ENCODE assay signal across 8 cellular contexts in genomic region chr1:37947364-37947763, GRCh38. TPM values are rescaled to one million over a fixed set of nuclear protein-coding genes. Genes with fewer than 3 reads are reported as not detected.
A peak's percentile ranks its signal among the peaks of the same experiment; 100 is the strongest.
DNase-seq lines count a peak whose midpoint lies in the region; ATAC-seq and TF ChIP-seq lines count a peak whose summit lies in the region.

No MANE protein-coding gene starts in this region.

- H3K27ac ChIP-seq in MM.1S (ENCODE audit: low read length): peak overlapping the region; percentile 3; the same call in 1 of the 2 replicates
- peak overlapping the region in 54 of 59 donors; percentile 18 to 97 (median 89) for H3K27ac ChIP-seq in dorsolateral prefrontal cortex

- H3K4me1 Mint-ChIP-seq in Caco-2 (ENCODE audit: low read depth, unreplicated experiment) (no peaks in the 10 kb centered on the region), osteocyte (ENCODE audit: unreplicated experiment) (peaks cover 13% of the 10 kb centered on the region)

- peak overlapping the region; percentile 73 for H2AFZ ChIP-seq in MM.1S (ENCODE audit: low read length)

- DNase-seq in Caco-2 (no peak), MM.1S (peak; percentile 40), dorsolateral prefrontal cortex (peak in 1 of 10 donors; percentile 35), osteocyte (ENCODE audit: extremely low spot score, unreplicated experiment) (no peak), EL (no peak), NCI-H748 treated with DMSO at 0.1 percent for 48 hours (lab: John Stamatoyannopoulos, UW) (no peak), G401 (ENCODE audit: low spot score) (no peak)

- H3K4me3 Mint-ChIP-seq in Caco-2 (ENCODE audit: unreplicated experiment) (peak overlapping the region; percentile 99), osteocyte (ENCODE audit: unreplicated experiment) (peak overlapping the region; percentile 100)

- H3K27me3 ChIP-seq in Caco-2 (replicated peaks; ENCODE audit: control insufficient read depth, insufficient read depth, low read length) (no peaks in the 10 kb centered on the region), MM.1S (replicated peaks; ENCODE audit: insufficient read depth, low read length) (no peaks in the 10 kb centered on the region), dorsolateral prefrontal cortex (no peaks in the 10 kb centered on the region)

- in situ Hi-C loops in G401 (cut with HindIII; ENCODE audit: low sequenced_read_pairs): no loop called here

- H3K9ac ChIP-seq in MM.1S (ENCODE audit: low read length): peak overlapping the region; percentile 74; the same call in 1 of the 2 replicates

- H3K4me2 ChIP-seq in MM.1S (ENCODE audit: low read depth, low read length): peak overlapping the region; percentile 66

- no peaks in the 10 kb centered on the region for H3K9me2 ChIP-seq in MM.1S (replicated peaks; ENCODE audit: insufficient read depth, low read length)

- intact Hi-C loops in Caco-2 (cut with micrococcal nuclease; ENCODE audit: unreplicated experiment): no loop called here
- intact Hi-C loops in dorsolateral prefrontal cortex (cut with DNase I): loop anchor here (2.0 to 5.0 kb wide), 3 partner anchors 41 to 139 kb away; partner anchors contain the start of genes SF3A3 (in 1 of the 2) and YRDC (in 1 of the 2)

- ATAC-seq in GM21526 (IDR thresholded peaks at IDR 0.05; ENCODE audit: low FRiP score, unreplicated experiment): no peak

- H3K4me1 ChIP-seq in Caco-2 (peaks cover 5% of the 10 kb centered on the region; the same call in 1 of the 2 replicates), MM.1S (ENCODE audit: low read length) (peaks cover 11% of the 10 kb centered on the region)

- BruUV-seq in Caco-2 (replicated peaks; lab: Mats Ljungman, UMichigan): no TSS peak

- no peaks in the 10 kb centered on the region for H3F3A ChIP-seq in MM.1S (ENCODE audit: insufficient read depth, low read length)

- H3K27ac Mint-ChIP-seq in Caco-2 (ENCODE audit: unreplicated experiment) (peak overlapping the region; percentile 91), osteocyte (ENCODE audit: unreplicated experiment) (peak overlapping the region; percentile 100)

- CTCF ChIA-PET in Caco-2 (lab: Charles Lee): no interaction called here

- H3K4me3 ChIP-seq in Caco-2 (ENCODE audit: low read depth, low read length) (no peak overlapping the region), MM.1S (ENCODE audit: low read length) (peak overlapping the region; percentile 88), dorsolateral prefrontal cortex (peak overlapping the region; percentile 60 to 97 (median 87))

- H3K36me3 Mint-ChIP-seq in Caco-2 (ENCODE audit: insufficient read depth, unreplicated experiment) (peaks cover 5% of the 10 kb centered on the region), osteocyte (ENCODE audit: unreplicated experiment) (peaks cover 8% of the 10 kb centered on the region)

- H4K20me1 ChIP-seq in MM.1S (ENCODE audit: insufficient read depth, low read length): no peaks in the 10 kb centered on the region

- H3K79me2 ChIP-seq in MM.1S (ENCODE audit: low read length): peaks cover 15% of the 10 kb centered on the region

- H3K9me3 ChIP-seq in Caco-2 (no peaks in the 10 kb centered on the region), MM.1S (replicated peaks; ENCODE audit: insufficient read depth, low read length) (no peaks in the 10 kb centered on the region)

- TF ChIP-seq CTCF in Caco-2 (IDR thresholded peaks at IDR 0.05; ENCODE audit: insufficient read depth in 1 of 2, low read depth in 1 of 2, low read length in 1 of 2, severe bottlenecking in 1 of 2, unreplicated experiment in 1 of 2) (no peak), MM.1S (IDR thresholded peaks at IDR 0.05; ENCODE audit: low read length) (no peak), dorsolateral prefrontal cortex (IDR thresholded peaks at IDR 0.05 in 54 of 56, conservative IDR thresholded peaks at IDR 0.05 in 2 of 56; ENCODE audit: low read depth in 1 of 56, partially characterized antibody in 56 of 56) (no peak), osteocyte (IDR thresholded peaks at IDR 0.05) (no peak)

- H3K9me3 Mint-ChIP-seq in Caco-2 (ENCODE audit: unreplicated experiment) (no peaks in the 10 kb centered on the region), osteocyte (ENCODE audit: unreplicated experiment) (no peaks in the 10 kb centered on the region)

- no peaks in the 10 kb centered on the region for H3K36me3 ChIP-seq in Caco-2 (ENCODE audit: control insufficient read depth, insufficient read depth, low read length)
- no peaks in the 10 kb centered on the region for H3K36me3 ChIP-seq in MM.1S (replicated peaks; ENCODE audit: insufficient read depth, low read length)

- H3K27me3 Mint-ChIP-seq in Caco-2 (ENCODE audit: insufficient read depth, unreplicated experiment) (no peaks in the 10 kb centered on the region), osteocyte (ENCODE audit: unreplicated experiment) (no peaks in the 10 kb centered on the region)

- POLR2A ChIA-PET in Caco-2 (lab: Charles Lee): no interaction called here

RNA-seq across cellular contexts. Expression of gene INPP5B, which starts 0.5 kb away (rescaled TPM):
- total RNA-seq in Caco-2 (2022) (15.8 and 18.8 TPM in 2 replicates), dorsolateral prefrontal cortex (10 to 100 TPM; 23.9 to 71.7 (median 40.7) TPM), osteocyte (36.2 and 36.5 TPM in 2 replicates)
- total RNA-seq in G401 (2014; rRNA removed; shearing (Covaris generic)): 17.5 and 17.7 TPM in 2 replicates

RNA-seq across cellular contexts. Expression of gene SF3A3, which starts 42.5 kb away (rescaled TPM):
- total RNA-seq in Caco-2 (2022) (72.6 and 79.3 TPM in 2 replicates), dorsolateral prefrontal cortex (10 to 100 TPM; 30.2 to 67.9 (median 44.5) TPM), osteocyte (51.4 and 55.3 TPM in 2 replicates)
- 115 and 149 TPM in 2 replicates for total RNA-seq in G401 (2014; rRNA removed; shearing (Covaris generic))

RNA-seq across cellular contexts. Expression of gene FHL3, which starts 58.0 kb away (rescaled TPM):
- total RNA-seq in Caco-2 (2022): 11.8 and 11.9 TPM in 2 replicates
- 10 to 100 TPM in 51 of 120 experiments, 1 to 10 TPM in 69; 5.8 to 18.5 (median 9.6) TPM for total RNA-seq in dorsolateral prefrontal cortex
- total RNA-seq in osteocyte: 39.1 and 40.4 TPM in 2 replicates
- total RNA-seq in G401 (2014; rRNA removed; shearing (Covaris generic)): 7.9 and 10.0 TPM in 2 replicates
